ENCODE assay signal across 1 cellular context in the genomic region with DNA sequence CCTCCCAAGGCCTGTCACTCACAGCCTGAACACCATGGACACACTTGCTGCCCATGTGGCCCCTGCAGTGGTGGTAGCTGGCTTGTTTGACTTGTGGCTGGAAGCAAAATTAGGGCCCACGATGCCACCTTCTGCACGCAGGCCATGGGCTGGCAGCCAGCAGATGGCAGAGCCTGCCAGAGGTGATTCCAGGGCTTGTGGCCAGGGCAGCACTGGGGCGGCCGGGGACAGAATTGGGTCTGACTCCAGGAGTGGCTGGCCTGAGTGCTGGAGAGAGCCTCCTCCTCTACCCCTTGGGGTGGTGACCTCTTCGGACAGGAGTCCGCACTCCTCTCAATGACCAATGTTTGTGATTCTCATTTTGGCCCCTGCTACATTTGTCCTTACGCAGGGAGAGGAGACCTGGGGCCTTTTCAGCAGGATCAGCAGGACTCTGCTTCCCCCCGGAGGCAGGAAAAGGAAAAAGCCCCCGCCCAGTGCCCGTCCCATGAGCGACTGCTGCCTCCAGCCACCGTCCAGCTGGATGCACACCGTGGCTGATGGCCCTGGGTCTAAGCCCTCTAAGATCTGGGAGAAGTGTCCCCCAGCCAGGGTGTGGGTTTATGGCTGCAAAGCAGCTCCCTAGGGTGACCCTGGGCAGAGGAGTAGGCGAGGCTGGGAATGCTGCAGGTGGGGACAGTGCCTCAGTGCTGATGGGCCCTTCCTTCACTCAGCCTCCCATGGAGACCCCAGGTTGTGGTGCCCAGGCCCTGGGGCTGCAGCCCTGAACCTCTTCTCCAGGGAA.
TF ChIP-seq lines count a peak whose summit lies in the region.

No MANE protein-coding gene starts in this region.

TF ChIP-seq in K562, 482 proteins besides CTCF, POLR2A, EP300 and RAD21 (continued from another document):
- TF ChIP-seq, protein P1, sequence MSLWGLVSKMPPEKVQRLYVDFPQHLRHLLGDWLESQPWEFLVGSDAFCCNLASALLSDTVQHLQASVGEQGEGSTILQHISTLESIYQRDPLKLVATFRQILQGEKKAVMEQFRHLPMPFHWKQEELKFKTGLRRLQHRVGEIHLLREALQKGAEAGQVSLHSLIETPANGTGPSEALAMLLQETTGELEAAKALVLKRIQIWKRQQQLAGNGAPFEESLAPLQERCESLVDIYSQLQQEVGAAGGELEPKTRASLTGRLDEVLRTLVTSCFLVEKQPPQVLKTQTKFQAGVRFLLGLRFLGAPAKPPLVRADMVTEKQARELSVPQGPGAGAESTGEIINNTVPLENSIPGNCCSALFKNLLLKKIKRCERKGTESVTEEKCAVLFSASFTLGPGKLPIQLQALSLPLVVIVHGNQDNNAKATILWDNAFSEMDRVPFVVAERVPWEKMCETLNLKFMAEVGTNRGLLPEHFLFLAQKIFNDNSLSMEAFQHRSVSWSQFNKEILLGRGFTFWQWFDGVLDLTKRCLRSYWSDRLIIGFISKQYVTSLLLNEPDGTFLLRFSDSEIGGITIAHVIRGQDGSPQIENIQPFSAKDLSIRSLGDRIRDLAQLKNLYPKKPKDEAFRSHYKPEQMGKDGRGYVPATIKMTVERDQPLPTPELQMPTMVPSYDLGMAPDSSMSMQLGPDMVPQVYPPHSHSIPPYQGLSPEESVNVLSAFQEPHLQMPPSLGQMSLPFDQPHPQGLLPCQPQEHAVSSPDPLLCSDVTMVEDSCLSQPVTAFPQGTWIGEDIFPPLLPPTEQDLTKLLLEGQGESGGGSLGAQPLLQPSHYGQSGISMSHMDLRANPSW (CRISPR knock-in tag; IDR thresholded peaks at IDR 0.05) = no peak
- TF ChIP-seq ZNF12 (CRISPR knock-in tag; IDR thresholded peaks at IDR 0.05) (no peak), SP2 (IDR thresholded peaks at IDR 0.05; ENCODE audit: extremely low read depth, low read depth, low read length, poor library complexity, severe bottlenecking) (no peak), KLF10 (CRISPR knock-in tag; IDR thresholded peaks at IDR 0.05) (no peak)
- TF ChIP-seq, protein P2, sequence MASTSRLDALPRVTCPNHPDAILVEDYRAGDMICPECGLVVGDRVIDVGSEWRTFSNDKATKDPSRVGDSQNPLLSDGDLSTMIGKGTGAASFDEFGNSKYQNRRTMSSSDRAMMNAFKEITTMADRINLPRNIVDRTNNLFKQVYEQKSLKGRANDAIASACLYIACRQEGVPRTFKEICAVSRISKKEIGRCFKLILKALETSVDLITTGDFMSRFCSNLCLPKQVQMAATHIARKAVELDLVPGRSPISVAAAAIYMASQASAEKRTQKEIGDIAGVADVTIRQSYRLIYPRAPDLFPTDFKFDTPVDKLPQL (IDR thresholded peaks at IDR 0.05; ENCODE audit: extremely low read depth, insufficient read length) = no peak
TF ChIP-seq in K562: peak in this region for 92.
